In genomic region chr11:57584341-57584740, GRCh38 we compare ENCODE assay signal across 36 cellular contexts. TPM values are rescaled to one million over a fixed set of nuclear protein-coding genes. Genes with fewer than 3 reads are reported as not detected.
"Had no signal": no experiment of that assay in that cellular context is flagged by ENCODE, and none has a peak within 500 bp of the region (broad histone marks: within the 10 kb centered on the region; RNA-seq: fewer than 3 reads in every experiment).

No MANE protein-coding gene starts in this region.

- H3K36me3 ChIP-seq: ascending aorta, gastroesophageal sphincter, ovary, prostate gland, transverse colon had no signal

- H3K4me3 ChIP-seq: ascending aorta, gastroesophageal sphincter, ovary, prostate gland, smooth muscle cell, testis, transverse colon had no signal

- H3K27ac ChIP-seq: ascending aorta, gastroesophageal sphincter, ovary, prostate gland, testis, transverse colon had no signal

- H3K9me3 Mint-ChIP-seq: activated CD4-positive, alpha-beta memory T cell treated with anti-CD3 and anti-CD28 coated beads, Interleukin-2, amount 10 ng/mL, durations not matched to agents 7 days and 5 days; activated CD4-positive, alpha-beta T cell treated with anti-CD3 and anti-CD28 coated beads, Interleukin-2, amount 10 ng/mL, durations not matched to agents 24 days and 14 days; activated naive CD4-positive, alpha-beta T cell treated with anti-CD3 and anti-CD28 coated beads, Interleukin-2, amount 10 ng/mL, durations not matched to agents 7 days and 5 days; activated naive CD8-positive, alpha-beta T cell treated with anti-CD3 and anti-CD28 coated beads, Interleukin-2, amount 10 ng/mL, durations not matched to agents 7 days and 5 days; activated T-cell treated with anti-CD3 and anti-CD28 coated beads, Interleukin-2, amount 50 U/mL, for 24 hours; effector memory CD8-positive, alpha-beta T cell; immature natural killer cell; memory B cell; naive thymus-derived CD8-positive, alpha-beta T cell had no signal

- H3K27ac Mint-ChIP-seq: activated CD4-positive, alpha-beta memory T cell treated with anti-CD3 and anti-CD28 coated beads, Interleukin-2, amount 10 ng/mL, durations not matched to agents 7 days and 5 days; activated CD4-positive, alpha-beta T cell treated with anti-CD3 and anti-CD28 coated beads, Interleukin-2, amount 10 ng/mL, durations not matched to agents 24 days and 14 days; activated naive CD4-positive, alpha-beta T cell treated with anti-CD3 and anti-CD28 coated beads, Interleukin-2, amount 10 ng/mL, durations not matched to agents 7 days and 5 days; activated naive CD8-positive, alpha-beta T cell treated with anti-CD3 and anti-CD28 coated beads, Interleukin-2, amount 10 ng/mL, durations not matched to agents 7 days and 5 days; activated T-cell treated with anti-CD3 and anti-CD28 coated beads, Interleukin-2, amount 50 U/mL, for 24 hours; effector memory CD8-positive, alpha-beta T cell; immature natural killer cell; memory B cell; T-helper 17 cell had no signal

- H3K27me3 ChIP-seq: ascending aorta, ovary, testis, transverse colon had no signal

- H3K36me3 Mint-ChIP-seq: activated naive CD4-positive, alpha-beta T cell treated with anti-CD3 and anti-CD28 coated beads, Interleukin-2, amount 10 ng/mL, durations not matched to agents 7 days and 5 days; activated naive CD8-positive, alpha-beta T cell treated with anti-CD3 and anti-CD28 coated beads, Interleukin-2, amount 10 ng/mL, durations not matched to agents 7 days and 5 days; brain; immature natural killer cell; memory B cell; naive thymus-derived CD8-positive, alpha-beta T cell had no signal

- H3K4me1 Mint-ChIP-seq: activated CD4-positive, alpha-beta memory T cell treated with anti-CD3 and anti-CD28 coated beads, Interleukin-2, amount 10 ng/mL, durations not matched to agents 7 days and 5 days; activated CD4-positive, alpha-beta T cell treated with anti-CD3 and anti-CD28 coated beads, Interleukin-2, amount 10 ng/mL, durations not matched to agents 24 days and 14 days; memory B cell; T-helper 17 cell had no signal

- H3K4me3 Mint-ChIP-seq: activated CD4-positive, alpha-beta memory T cell treated with anti-CD3 and anti-CD28 coated beads, Interleukin-2, amount 10 ng/mL, durations not matched to agents 7 days and 5 days; activated CD4-positive, alpha-beta T cell treated with anti-CD3 and anti-CD28 coated beads, Interleukin-2, amount 10 ng/mL, durations not matched to agents 24 days and 14 days; activated naive CD4-positive, alpha-beta T cell treated with anti-CD3 and anti-CD28 coated beads, Interleukin-2, amount 10 ng/mL, durations not matched to agents 7 days and 5 days; activated naive CD8-positive, alpha-beta T cell treated with anti-CD3 and anti-CD28 coated beads, Interleukin-2, amount 10 ng/mL, durations not matched to agents 7 days and 5 days; activated T-cell treated with anti-CD3 and anti-CD28 coated beads, Interleukin-2, amount 50 U/mL, for 24 hours; effector memory CD8-positive, alpha-beta T cell; immature natural killer cell; memory B cell; naive thymus-derived CD8-positive, alpha-beta T cell; T-helper 17 cell had no signal

- H3K9me3 ChIP-seq: ascending aorta, gastroesophageal sphincter, ovary, prostate gland, testis, transverse colon had no signal

- H3K4me1 ChIP-seq: ascending aorta, gastroesophageal sphincter, prostate gland, testis, transverse colon had no signal

- H3K27me3 Mint-ChIP-seq: activated naive CD4-positive, alpha-beta T cell treated with anti-CD3 and anti-CD28 coated beads, Interleukin-2, amount 10 ng/mL, durations not matched to agents 7 days and 5 days; activated T-cell treated with anti-CD3 and anti-CD28 coated beads, Interleukin-2, amount 50 U/mL, for 24 hours; memory B cell had no signal

- DNase-seq: activated CD4-positive, alpha-beta memory T cell treated with anti-CD3 and anti-CD28 coated beads, Interleukin-2, amount 10 ng/mL, durations not matched to agents 7 days and 5 days; activated CD4-positive, alpha-beta T cell treated with anti-CD3 and anti-CD28 coated beads, Interleukin-2, amount 10 ng/mL, durations not matched to agents 24 days and 14 days; activated CD4-positive, CD25-positive, alpha-beta regulatory T cell treated with anti-CD3 and anti-CD28 coated beads, Interleukin-2, amount 50 U/mL, for 72 hours; activated CD8-positive, alpha-beta memory T cell treated with anti-CD3 and anti-CD28 coated beads, Interleukin-2, amount 50 U/mL, for 48 hours; activated gamma-delta T cell; activated naive CD4-positive, alpha-beta T cell treated with anti-CD3 and anti-CD28 coated beads, Interleukin-2, amount 10 ng/mL, durations not matched to agents 7 days and 5 days; activated naive CD8-positive, alpha-beta T cell treated with anti-CD3 and anti-CD28 coated beads, Interleukin-2, amount 10 ng/mL, durations not matched to agents 7 days and 5 days; activated T-cell treated with anti-CD3 and anti-CD28 coated beads, Interleukin-2, amount 50 U/mL, for 24 hours; caudate nucleus; cortex of kidney; effector memory CD8-positive, alpha-beta T cell; head of caudate nucleus; hypothalamus; immature natural killer cell; kidney; left colon; midbrain; naive thymus-derived CD8-positive, alpha-beta T cell; ovary; stimulated activated CD4-positive, alpha-beta T cell treated with anti-CD3 and anti-CD28 coated beads, Interleukin-15, amount 100 ng/mL, for 24 hours; stimulated activated naive CD8-positive, alpha-beta T cell treated with anti-CD3 and anti-CD28 coated beads, Interleukin-15, Interleukin-2, amounts not matched to agents 100 U/mL and 50 U/mL, for 24 hours; T-helper 17 cell; T1000; testis; transverse colon had no signal

- H3K4me2 ChIP-seq: smooth muscle cell had no signal

RNA-seq across cellular contexts. Expression of gene SERPING1, which starts 13.1 kb away (rescaled TPM):
- total RNA-seq: endothelial cell of umbilical vein; naive thymus-derived CD8-positive, alpha-beta T cell had no signal

RNA-seq across cellular contexts. Expression of gene SMTNL1, which starts 46.9 kb away (rescaled TPM):
- total RNA-seq: activated CD4-positive, alpha-beta memory T cell treated with anti-CD3 and anti-CD28 coated beads, Interleukin-2, amount 10 ng/mL, durations not matched to agents 7 days and 5 days; activated CD4-positive, alpha-beta T cell treated with anti-CD3 and anti-CD28 coated beads, Interleukin-2, amount 10 ng/mL, durations not matched to agents 24 days and 14 days; activated naive CD8-positive, alpha-beta T cell treated with anti-CD3 and anti-CD28 coated beads, Interleukin-2, amount 10 ng/mL, durations not matched to agents 7 days and 5 days; ascending aorta; chondrocyte; endothelial cell of umbilical vein; fibroblast of lung; fibroblast of villous mesenchyme; gastroesophageal sphincter; kidney; left colon; lower leg skin; naive thymus-derived CD8-positive, alpha-beta T cell; ovary; smooth muscle cell; T-helper 17 cell; transverse colon had no signal

RNA-seq across cellular contexts. Expression of gene TIMM10, which starts 53.8 kb away (rescaled TPM):
- total RNA-seq: ascending aorta had no signal
